Comparison of ENCODE assay signal across 10 cellular contexts in the genomic region with DNA sequence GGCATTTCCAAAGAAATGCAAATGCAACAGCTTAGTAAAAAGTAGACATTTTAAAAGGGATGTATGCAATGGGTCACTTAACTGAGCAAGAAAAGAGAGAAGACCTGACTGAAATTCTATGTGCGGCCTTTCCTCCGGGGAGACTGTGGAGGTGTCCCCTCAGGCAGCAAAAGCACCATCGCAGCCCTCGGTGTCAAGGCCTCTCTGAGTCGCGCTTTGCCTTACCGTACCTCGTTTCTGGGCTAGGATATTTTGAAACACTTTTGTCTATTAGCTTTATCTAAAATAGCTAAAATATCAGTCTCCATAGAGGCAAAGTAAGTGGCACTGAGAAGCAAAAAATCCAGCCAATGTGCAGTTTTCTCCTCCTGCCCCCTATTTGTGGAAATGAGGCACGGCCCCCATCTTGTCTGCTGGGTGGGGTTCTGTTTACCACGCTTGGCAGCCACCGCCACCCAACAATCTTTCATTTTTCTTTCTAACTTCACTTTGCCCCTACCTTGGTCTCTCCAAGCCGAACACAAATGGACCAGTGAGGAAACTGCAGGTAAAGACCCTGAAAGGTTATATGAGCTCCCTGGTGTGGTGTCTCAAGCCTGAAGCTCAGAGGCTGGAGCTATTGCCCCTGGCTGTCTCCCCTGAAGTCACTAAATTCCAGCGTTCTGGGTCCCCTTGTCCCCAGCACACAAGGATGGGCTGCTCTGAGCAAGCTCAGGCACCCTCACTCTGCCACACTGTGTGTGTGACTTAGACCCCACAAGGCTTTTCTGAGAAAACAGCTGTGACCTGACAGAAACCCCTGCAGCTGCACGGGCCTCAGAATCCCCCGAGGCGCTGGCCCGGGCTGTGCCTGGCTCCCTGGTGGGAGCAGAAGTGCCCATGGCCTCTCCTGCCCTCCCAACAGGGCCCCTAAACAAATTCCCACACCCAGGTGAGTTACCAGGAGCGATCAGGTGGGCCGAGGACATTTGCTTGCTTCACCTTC. TPM values are rescaled to one million over a fixed set of nuclear protein-coding genes. Genes with fewer than 3 reads are reported as not detected.
DNase-seq lines count a peak whose midpoint lies in the region; ATAC-seq and TF ChIP-seq lines count a peak whose summit lies in the region.
"Had no signal": no experiment of that assay in that cellular context is flagged by ENCODE, and none has a peak within 500 bp of the region (broad histone marks: within the 10 kb centered on the region; RNA-seq: fewer than 3 reads in every experiment).

No MANE protein-coding gene starts in this region.

- CTCF ChIA-PET in PC-3 (lab: Charles Lee) = no interaction called here

- BruUV-seq in PC-3 (replicated peaks; lab: Mats Ljungman, UMichigan) = no TSS peak

- H3K36me3 Mint-ChIP-seq in activated T-helper 2 cell treated with anti-CD3 and anti-CD28 coated beads, Interferon-gamma antibody, Interleukin-2, Interleukin-4, amounts not matched to agents 10 μg/mL and 5 μg/mL and 100 μg/mL, durations not matched to agents 14 hours and 24 hours and 36 hours (ENCODE audit: low read depth) = peaks cover 61% of the 10 kb centered on the region

- H4K20me1 ChIP-seq in BLaER1 = no peaks in the 10 kb centered on the region
- no peaks in the 10 kb centered on the region for H4K20me1 ChIP-seq in PC-3 (ENCODE audit: low read length)

- peaks cover 2% of the 10 kb centered on the region for H3K27me3 Mint-ChIP-seq in activated T-helper 2 cell treated with anti-CD3 and anti-CD28 coated beads, Interferon-gamma antibody, Interleukin-2, Interleukin-4, amounts not matched to agents 10 μg/mL and 5 μg/mL and 100 μg/mL, durations not matched to agents 14 hours and 24 hours and 36 hours (ENCODE audit: low read depth)

- H3K79me2 ChIP-seq in PC-3 (ENCODE audit: low read length) = no peaks in the 10 kb centered on the region

- POLR2A ChIA-PET in PC-3 (lab: Charles Lee; ENCODE audit: unreplicated experiment) = no interaction called here

- H3K4me1 ChIP-seq in BLaER1 (peaks cover 12% of the 10 kb centered on the region), PC-3 (ENCODE audit: insufficient read depth, low read length) (no peaks in the 10 kb centered on the region), mucosa of descending colon (ENCODE audit: low read depth) (no peaks in the 10 kb centered on the region)
- H3K4me1 ChIP-seq: HAP-1 had no signal

- H3K27ac ChIP-seq in BLaER1 (no peak overlapping the region), PC-3 (ENCODE audit: low read length) (no peak overlapping the region)

- H3K4me2 ChIP-seq in BLaER1 (peak overlapping the region; percentile 21; the same call in 1 of the 2 replicates), PC-3 (ENCODE audit: low read length) (no peak overlapping the region)

- H3K9me3 Mint-ChIP-seq in activated T-helper 2 cell treated with anti-CD3 and anti-CD28 coated beads, Interferon-gamma antibody, Interleukin-2, Interleukin-4, amounts not matched to agents 10 μg/mL and 5 μg/mL and 100 μg/mL, durations not matched to agents 14 hours and 24 hours and 36 hours = no peaks in the 10 kb centered on the region

- H3K4me3 Mint-ChIP-seq in activated T-helper 2 cell treated with anti-CD3 and anti-CD28 coated beads, Interferon-gamma antibody, Interleukin-2, Interleukin-4, amounts not matched to agents 10 μg/mL and 5 μg/mL and 100 μg/mL, durations not matched to agents 14 hours and 24 hours and 36 hours (ENCODE audit: low read depth) = peak overlapping the region; percentile 95

- peaks cover 48% of the 10 kb centered on the region for H3K4me1 Mint-ChIP-seq in activated T-helper 2 cell treated with anti-CD3 and anti-CD28 coated beads, Interferon-gamma antibody, Interleukin-2, Interleukin-4, amounts not matched to agents 10 μg/mL and 5 μg/mL and 100 μg/mL, durations not matched to agents 14 hours and 24 hours and 36 hours (ENCODE audit: low read depth)

- TF ChIP-seq CTCF in PC-3 (conservative IDR thresholded peaks at IDR 0.05; ENCODE audit: low read depth, low read length) (no peak), mucosa of descending colon (IDR thresholded peaks at IDR 0.05) (no peak)

- H3K27ac Mint-ChIP-seq in activated T-helper 2 cell treated with anti-CD3 and anti-CD28 coated beads, Interferon-gamma antibody, Interleukin-2, Interleukin-4, amounts not matched to agents 10 μg/mL and 5 μg/mL and 100 μg/mL, durations not matched to agents 14 hours and 24 hours and 36 hours = peak overlapping the region; percentile 99

- no peak for ATAC-seq in PC-3
- ATAC-seq in mucosa of descending colon = peak; percentile 16
- no peak for ATAC-seq in HG03108 (IDR thresholded peaks at IDR 0.05; ENCODE audit: unreplicated experiment)
- no peak for ATAC-seq in GM18505 (IDR thresholded peaks at IDR 0.05; ENCODE audit: unreplicated experiment)

- no peak for TF ChIP-seq POLR2A in GM18505 (IDR thresholded peaks at IDR 0.05; ENCODE audit: borderline replicate concordance, extremely low read depth, insufficient read depth, insufficient read length)

- intact Hi-C loops in PC-3 (cut with micrococcal nuclease) (no loop called here), mucosa of descending colon (cut with DNase I, micrococcal nuclease) (no loop called here)
- intact Hi-C loops in activated T-helper 2 cell treated with anti-CD3 and anti-CD28 coated beads, Interferon-gamma antibody, Interleukin-2, Interleukin-4, amounts not matched to agents 10 μg/mL and 5 μg/mL and 100 μg/mL, durations not matched to agents 14 hours and 24 hours and 36 hours (cut with micrococcal nuclease) = loop anchor here (1.0 to 5.0 kb wide), 4 partner anchors 17 to 44 kb away; a partner anchor contains a TSS

- H2AFZ ChIP-seq in PC-3 (ENCODE audit: low read length) = peak overlapping the region; percentile 49; the same call in 1 of the 2 replicates

- H3K4me3 ChIP-seq in BLaER1 (no peak overlapping the region), PC-3 (ENCODE audit: low read length) (no peak overlapping the region), mucosa of descending colon (no peak overlapping the region)
- H3K4me3 ChIP-seq: HAP-1 had no signal

- H3K9me3 ChIP-seq in BLaER1 (no peaks in the 10 kb centered on the region), PC-3 (ENCODE audit: low read length) (no peaks in the 10 kb centered on the region), mucosa of descending colon (no peaks in the 10 kb centered on the region)
- H3K9me3 ChIP-seq: HAP-1 had no signal

- H3K9ac ChIP-seq in BLaER1 (no peak overlapping the region), PC-3 (ENCODE audit: low read length) (no peak overlapping the region)

- H3K36me3 ChIP-seq in BLaER1 = no peaks in the 10 kb centered on the region
- no peaks in the 10 kb centered on the region for H3K36me3 ChIP-seq in PC-3 (ENCODE audit: low read depth, low read length)
- no peaks in the 10 kb centered on the region for H3K36me3 ChIP-seq in mucosa of descending colon (ENCODE audit: low read depth)
- H3K36me3 ChIP-seq: HAP-1 had no signal

- DNase-seq in PC-3 (no peak), mucosa of descending colon (no peak), dermis blood vessel endothelial cell (no peak), AG08395 (ENCODE audit: low spot score) (no peak)
- DNase-seq in activated T-helper 2 cell treated with anti-CD3 and anti-CD28 coated beads, Interferon-gamma antibody, Interleukin-2, Interleukin-4, amounts not matched to agents 10 μg/mL and 5 μg/mL and 100 μg/mL, durations not matched to agents 14 hours and 24 hours and 36 hours (ENCODE audit: low spot score) = no peak
- DNase-seq: NCI-H2029 had no signal

- H3K9me2 ChIP-seq in PC-3 (replicated peaks; ENCODE audit: low read length) = no peaks in the 10 kb centered on the region

- H3F3A ChIP-seq in PC-3 (ENCODE audit: low read length, unreplicated experiment) = no peaks in the 10 kb centered on the region

- H3K27me3 ChIP-seq in BLaER1 (no peaks in the 10 kb centered on the region), PC-3 (ENCODE audit: low read length) (peaks cover 24% of the 10 kb centered on the region)

RNA-seq across cellular contexts. Expression of a gene that starts 1.6 kb away (rescaled TPM):
- total RNA-seq in PC-3 (2014; rRNA removed) = 0.17 TPM in 1 of 2 replicates, not detected in the other
- total RNA-seq in activated T-helper 2 cell treated with anti-CD3 and anti-CD28 coated beads, Interferon-gamma antibody, Interleukin-2, Interleukin-4, amounts not matched to agents 10 μg/mL and 5 μg/mL and 100 μg/mL, durations not matched to agents 14 hours and 24 hours and 36 hours = 193 and 196 TPM in 2 replicates
- total RNA-seq in mucosa of descending colon = 1 to 10 TPM; 4.6 to 6.1 (median 4.6) TPM
- 0.09 TPM in 1 of 2 replicates, not detected in the other for total RNA-seq in dermis blood vessel endothelial cell

RNA-seq across cellular contexts. Expression of a gene that starts 36.9 kb away (rescaled TPM):
- total RNA-seq in PC-3 (2014; rRNA removed) (55.7 and 63.9 TPM in 2 replicates), mucosa of descending colon (10 to 100 TPM; 47.8 to 70.6 (median 58.7) TPM), dermis blood vessel endothelial cell (58.1 and 71.5 TPM in 2 replicates)
- 13.8 and 15.6 TPM in 2 replicates for total RNA-seq in activated T-helper 2 cell treated with anti-CD3 and anti-CD28 coated beads, Interferon-gamma antibody, Interleukin-2, Interleukin-4, amounts not matched to agents 10 μg/mL and 5 μg/mL and 100 μg/mL, durations not matched to agents 14 hours and 24 hours and 36 hours

Comparison
In these comparisons a context has a peak if more than half of its experiments do, and no peak if none do; other contexts are left out.
1. RNA of a gene that starts 1.6 kb away (total RNA-seq): 193 to 196 TPM in activated T-helper 2 cell treated with anti-CD3 and anti-CD28 coated beads, Interferon-gamma antibody, Interleukin-2, Interleukin-4, amounts not matched to agents 10 μg/mL and 5 μg/mL and 100 μg/mL, durations not matched to agents 14 hours and 24 hours and 36 hours; 4.6 to 6.1 TPM in mucosa of descending colon, 0.17 TPM in PC-3 and 0.09 TPM in dermis blood vessel endothelial cell; every median in the first group is over 10 times any median in the second.